11 cellular contexts compared by ENCODE assay signal in genomic region chr17:82271401-82271800, GRCh38. TPM values are rescaled to one million over a fixed set of nuclear protein-coding genes. Genes with fewer than 3 reads are reported as not detected.
DNase-seq lines count a peak whose midpoint lies in the region; ATAC-seq and TF ChIP-seq lines count a peak whose summit lies in the region.
"Had no signal": no experiment of that assay in that cellular context is flagged by ENCODE, and none has a peak within 500 bp of the region (broad histone marks: within the 10 kb centered on the region; RNA-seq: fewer than 3 reads in every experiment).

No MANE protein-coding gene starts in this region.

- no peaks in the 10 kb centered on the region for H3K9me2 ChIP-seq in GM23338 (ENCODE audit: insufficient read depth)

- H3K18ac ChIP-seq in mesendoderm (ENCODE audit: low read length) = no peak overlapping the region

- H3K4me3 ChIP-seq in GM23338 (peak overlapping the region; percentile 96; the same call in 1 of the 2 replicates), fibroblast of lung (replicated peaks in 1 of 4; ENCODE audit: control extremely low read depth in 1 of 4, insufficient read depth in 1 of 4, low read depth in 3 of 4, low read length in 4 of 4) (peak overlapping the region in 2 of 4 experiments; percentile 72), sigmoid colon (peak overlapping the region in 1 of 4 donors; percentile 13), mesendoderm (ENCODE audit: low read length) (no peak overlapping the region)

- H3F3A ChIP-seq in GM23338 (replicated peaks; ENCODE audit: low read depth) = no peaks in the 10 kb centered on the region

- H4K5ac ChIP-seq in mesendoderm (ENCODE audit: low read length) = no peak overlapping the region

- H4K20me1 ChIP-seq in GM23338 (replicated peaks; ENCODE audit: insufficient read depth) (peaks cover 59% of the 10 kb centered on the region), fibroblast of lung (ENCODE audit: control insufficient read depth, extremely low read depth, insufficient read depth, low read length) (peaks cover 10% of the 10 kb centered on the region)

- no peaks in the 10 kb centered on the region for H3K9me3 ChIP-seq in fibroblast of lung (ENCODE audit: control insufficient read depth, insufficient read depth, low read depth, low read length)
- H3K9me3 ChIP-seq in sigmoid colon = no peaks in the 10 kb centered on the region

- no peak overlapping the region for H2BK15ac ChIP-seq in mesendoderm (replicated peaks; ENCODE audit: low read depth)

- no peak overlapping the region for H2AFZ ChIP-seq in GM23338
- no peak overlapping the region for H2AFZ ChIP-seq in fibroblast of lung (ENCODE audit: low read length)

- no peak overlapping the region for H3K9ac ChIP-seq in fibroblast of lung (ENCODE audit: insufficient read depth, low read length)
- H3K9ac ChIP-seq in mesendoderm (ENCODE audit: low read length) = no peak overlapping the region

- no peak overlapping the region for H2BK5ac ChIP-seq in mesendoderm (ENCODE audit: low read length)

- H4K8ac ChIP-seq in mesendoderm (ENCODE audit: low read depth, low read length) = no peak overlapping the region

- H3K9me3 Mint-ChIP-seq in GM23338 = no peaks in the 10 kb centered on the region; the same call in 2 of the 3 replicates
- no peaks in the 10 kb centered on the region for H3K9me3 Mint-ChIP-seq in activated B cell treated with CpG ODN at 0.5 μM for 24 hours

- H3K27me3 ChIP-seq in GM23338 (ENCODE audit: insufficient read depth) = no peaks in the 10 kb centered on the region
- no peaks in the 10 kb centered on the region for H3K27me3 ChIP-seq in fibroblast of lung (ENCODE audit: control insufficient read depth, insufficient read depth, low read length)
- no peaks in the 10 kb centered on the region for H3K27me3 ChIP-seq in sigmoid colon
- no peaks in the 10 kb centered on the region for H3K27me3 ChIP-seq in mesendoderm (ENCODE audit: insufficient read depth, low read length, poor library complexity)

- DNase-seq in GM23338 (ENCODE audit: low spot score) (no peak), activated B cell treated with CpG ODN at 0.5 μM for 24 hours (no peak), fibroblast of lung (ENCODE audit: low read depth in 2 of 2) (no peak), sigmoid colon (no peak), mesendoderm (no peak), GM03348 (ENCODE audit: low spot score) (no peak)
- DNase-seq: dermis blood vessel endothelial cell, midbrain, NCI-H526 had no signal

- H3K4ac ChIP-seq in mesendoderm (ENCODE audit: low read depth, low read length) = no peak overlapping the region

- H3K4me1 ChIP-seq in GM23338 (ENCODE audit: insufficient read depth) (peaks cover 9% of the 10 kb centered on the region), fibroblast of lung (ENCODE audit: control insufficient read depth, extremely low read depth, insufficient read depth, low read length) (peaks cover 24% of the 10 kb centered on the region), sigmoid colon (peaks cover 0 to 79% (median 75%) of the 10 kb centered on the region in 4 donors), mesendoderm (ENCODE audit: control insufficient read depth, low read depth, low read length) (peaks cover 5% of the 10 kb centered on the region)

- H3K79me1 ChIP-seq in mesendoderm (ENCODE audit: low read length) = peaks cover 21% of the 10 kb centered on the region

- H3K36me3 Mint-ChIP-seq in GM23338 (ENCODE audit: low read depth) = peaks cover 51% of the 10 kb centered on the region
- H3K36me3 Mint-ChIP-seq in activated B cell treated with CpG ODN at 0.5 μM for 24 hours (ENCODE audit: low read depth) = peaks cover 60% of the 10 kb centered on the region

- H3K56ac ChIP-seq in mesendoderm (ENCODE audit: low read length) = no peak overlapping the region

- TF ChIP-seq POLR2A in sigmoid colon (IDR thresholded peaks at IDR 0.05) = no peak

- CTCF ChIA-PET in activated B cell treated with CpG ODN at 0.5 μM for 24 hours (lab: Charles Lee) = no interaction called here

- intact Hi-C loops in activated B cell treated with CpG ODN at 0.5 μM for 24 hours (cut with micrococcal nuclease) = loop anchor here (5.0 kb wide), 2 partner anchors 34 to 559 kb away; partner anchors contain the start of gene SLC25A10
- intact Hi-C loops in sigmoid colon (cut with DNase I) = no loop called here

- H3K27ac Mint-ChIP-seq in GM23338 (no peak overlapping the region), activated B cell treated with CpG ODN at 0.5 μM for 24 hours (no peak overlapping the region)

- peaks cover 63% of the 10 kb centered on the region for H3K79me2 ChIP-seq in GM23338 (replicated peaks; ENCODE audit: insufficient read depth)
- peaks cover 63% of the 10 kb centered on the region for H3K79me2 ChIP-seq in fibroblast of lung (ENCODE audit: control insufficient read depth, insufficient read depth, low read length)
- H3K79me2 ChIP-seq in mesendoderm (ENCODE audit: control insufficient read depth, insufficient read depth, low read length) = peaks cover 61% of the 10 kb centered on the region

- POLR2A ChIA-PET in activated B cell treated with CpG ODN at 0.5 μM for 24 hours (lab: Charles Lee) = interaction anchor here (0.6 kb wide), 2 partner anchors 55 to 72 kb away, joined by 4 to 8 read pairs; no protein-coding TSS in a partner anchor

- H3K36me3 ChIP-seq in GM23338 (ENCODE audit: insufficient read depth) (no peaks in the 10 kb centered on the region), fibroblast of lung (ENCODE audit: control insufficient read depth, insufficient read depth, low read length) (peaks cover 13% of the 10 kb centered on the region), sigmoid colon (peaks cover 0 to 20% (median 2%) of the 10 kb centered on the region in 4 donors), mesendoderm (ENCODE audit: control insufficient read depth, insufficient read depth, low read length) (peaks cover 14% of the 10 kb centered on the region)

- H3K27me3 Mint-ChIP-seq in GM23338 (ENCODE audit: insufficient read depth, low read depth, poor library complexity) (peaks cover 12% of the 10 kb centered on the region), activated B cell treated with CpG ODN at 0.5 μM for 24 hours (no peaks in the 10 kb centered on the region)

- H3K27ac ChIP-seq in GM23338 (ENCODE audit: low read depth) = no peak overlapping the region
- no peak overlapping the region for H3K27ac ChIP-seq in fibroblast of lung (ENCODE audit: insufficient read depth, low read length)
- peak overlapping the region; percentile 89 to 100 (median 98) for H3K27ac ChIP-seq in sigmoid colon
- no peak overlapping the region for H3K27ac ChIP-seq in mesendoderm (ENCODE audit: low read depth, low read length)

- WGBS in sigmoid colon, 2 donors = 85 to 87% methylated on average over 6 of the region's 6 CpGs
- no CpG with 5 or more reads among the region's 6 CpGs for WGBS in mesendoderm (ENCODE audit: extremely low coverage, insufficient coverage, low lambda C conversion rate)

- H3K23ac ChIP-seq in mesendoderm (ENCODE audit: low read length) = no peak overlapping the region

- peak overlapping the region; percentile 95 for H3K4me3 Mint-ChIP-seq in GM23338
- H3K4me3 Mint-ChIP-seq in activated B cell treated with CpG ODN at 0.5 μM for 24 hours = peak overlapping the region; percentile 94

- peaks cover 40% of the 10 kb centered on the region for H3K4me1 Mint-ChIP-seq in GM23338
- peaks cover 62% of the 10 kb centered on the region for H3K4me1 Mint-ChIP-seq in activated B cell treated with CpG ODN at 0.5 μM for 24 hours

- TF ChIP-seq CTCF in GM23338 (conservative IDR thresholded peaks at IDR 0.05; ENCODE audit: low read depth in 2 of 2) = no peak
- TF ChIP-seq CTCF in activated B cell treated with CpG ODN at 0.5 μM for 24 hours (IDR thresholded peaks at IDR 0.05) = no peak
- no peak for TF ChIP-seq CTCF in fibroblast of lung (conservative IDR thresholded peaks at IDR 0.05 in 1 of 2, IDR thresholded peaks at IDR 0.05 in 1 of 2; ENCODE audit: low read depth in 1 of 2, low read length in 2 of 2)
- no peak for TF ChIP-seq CTCF in sigmoid colon (IDR thresholded peaks at IDR 0.05)

- no peak for TF ChIP-seq EP300 in sigmoid colon (IDR thresholded peaks at IDR 0.05)

- no peak for ATAC-seq in GM23338
- no peak for ATAC-seq in activated B cell treated with CpG ODN at 0.5 μM for 24 hours (ENCODE audit: low read depth)
- no peak for ATAC-seq in GM21528 (IDR thresholded peaks at IDR 0.05; ENCODE audit: low FRiP score, unreplicated experiment)
- no peak for ATAC-seq in HG03439 (IDR thresholded peaks at IDR 0.05; ENCODE audit: unreplicated experiment)

- peak overlapping the region; percentile 97; the same call in 1 of the 2 replicates for H3K4me2 ChIP-seq in GM23338
- H3K4me2 ChIP-seq in fibroblast of lung (ENCODE audit: extremely low read depth, insufficient read depth, low read length) = peak overlapping the region; percentile 72
- no peak overlapping the region for H3K4me2 ChIP-seq in mesendoderm (ENCODE audit: low read length)

- no peak overlapping the region for H2AK5ac ChIP-seq in mesendoderm (ENCODE audit: low read length)

- no peak overlapping the region for H2BK120ac ChIP-seq in mesendoderm (ENCODE audit: low read depth, low read length)

RNA-seq across cellular contexts. Expression of gene CSNK1D, which starts 2.1 kb away (rescaled TPM):
- 48.4 and 66.4 TPM in 2 replicates for total RNA-seq in GM23338 (2014; rRNA removed; shearing (Covaris generic))
- polyA plus RNA-seq in GM23338 (2016; fragmentation: Nextera tagmentation; extraction: Ambion mirVana) (43.5 and 55.3 TPM in 2 replicates), fibroblast of lung (112 and 139 TPM in 2 replicates), sigmoid colon (100 to 1,000 TPM in 1 of 3 donors, 10 to 100 TPM in 2; 55.9 to 142 (median 86.2) TPM)
- total RNA-seq in activated B cell treated with CpG ODN at 0.5 μM for 24 hours (147 and 170 TPM in 2 replicates), fibroblast of lung (41.3 and 64.9 TPM in 2 replicates), sigmoid colon (10 to 100 TPM; 45.1 to 61.2 (median 48.9) TPM)
- polyA plus RNA-seq in fibroblast of lung (2012) = 97.6 and 104 TPM in 2 replicates
- polyA minus RNA-seq in fibroblast of lung (ENCODE audit: low replicate concordance) = 201 and 240 TPM in 2 replicates
- 76.4 TPM for polyA plus RNA-seq in mesendoderm (2013, experiment 1 of 2)
- 75.9 TPM for polyA plus RNA-seq in mesendoderm (2013, experiment 2 of 2)

RNA-seq across cellular contexts. Expression of gene SLC16A3, which starts 42.6 kb away (rescaled TPM):
- total RNA-seq in GM23338 (2014; rRNA removed; shearing (Covaris generic)) = 10.6 and 14.4 TPM in 2 replicates
- polyA plus RNA-seq in GM23338 (2016; fragmentation: Nextera tagmentation; extraction: Ambion mirVana) = 2.9 and 3.5 TPM in 2 replicates
- total RNA-seq in activated B cell treated with CpG ODN at 0.5 μM for 24 hours = 24.6 and 26.5 TPM in 2 replicates
- 99.4 and 107 TPM in 2 replicates for total RNA-seq in fibroblast of lung
- polyA plus RNA-seq in fibroblast of lung = 36.0 and 71.0 TPM in 2 replicates
- polyA plus RNA-seq in fibroblast of lung (2012) = 114 and 177 TPM in 2 replicates
- 65.0 and 109 TPM in 2 replicates for polyA minus RNA-seq in fibroblast of lung (ENCODE audit: low replicate concordance)
- total RNA-seq in sigmoid colon = 10 to 100 TPM in 3 of 4 donors, 1 to 10 TPM in 1; 9.6 to 19.7 (median 11.6) TPM
- polyA plus RNA-seq in sigmoid colon = 100 to 1,000 TPM in 1 of 3 donors, 10 to 100 TPM in 2; 10.8 to 140 (median 37.9) TPM
- polyA plus RNA-seq in mesendoderm (2013, experiment 1 of 2) = 1.9 TPM
- polyA plus RNA-seq in mesendoderm (2013, experiment 2 of 2) = 1.6 TPM

RNA-seq across cellular contexts. Expression of gene CD7, which starts 46.0 kb away (rescaled TPM):
- total RNA-seq in GM23338 (2014; rRNA removed; shearing (Covaris generic)) = 0.42 and 0.58 TPM in 2 replicates
- polyA plus RNA-seq in GM23338 (2016; fragmentation: Nextera tagmentation; extraction: Ambion mirVana) (0.44 TPM in 1 of 2 replicates, not detected in the other), fibroblast of lung (not detected in 2 replicates), sigmoid colon (10 to 100 TPM in 1 of 3 donors, 1 to 10 TPM in 1, under 1 TPM in 1; 0.60 to 38.3 (median 4.6) TPM)
- total RNA-seq in activated B cell treated with CpG ODN at 0.5 μM for 24 hours (0.32 and 0.42 TPM in 2 replicates), fibroblast of lung (under 0.01 and 0.17 TPM in 2 replicates), sigmoid colon (1 to 10 TPM in 2 of 4 donors, not detected in 2; 2.8 to 4.3 TPM)
- polyA plus RNA-seq in fibroblast of lung (2012) = 0.10 TPM in 1 of 2 replicates, not detected in the other
- 0.47 TPM in 1 of 2 replicates, not detected in the other for polyA minus RNA-seq in fibroblast of lung (ENCODE audit: low replicate concordance)
- polyA plus RNA-seq in mesendoderm (2013, experiment 1 of 2) = 0.34 TPM
- 0.39 TPM for polyA plus RNA-seq in mesendoderm (2013, experiment 2 of 2)
- total RNA-seq: dermis blood vessel endothelial cell had no signal

RNA-seq across cellular contexts. Expression of gene CCDC57, which starts 58.8 kb away (rescaled TPM):
- 6.7 and 16.3 TPM in 2 replicates for total RNA-seq in GM23338 (2014; rRNA removed; shearing (Covaris generic))
- polyA plus RNA-seq in GM23338 (2016; fragmentation: Nextera tagmentation; extraction: Ambion mirVana) = 6.4 and 7.0 TPM in 2 replicates
- total RNA-seq in activated B cell treated with CpG ODN at 0.5 μM for 24 hours = 56.6 TPM in 2 replicates
- total RNA-seq in fibroblast of lung = 8.2 and 10.1 TPM in 2 replicates
- 4.3 and 7.1 TPM in 2 replicates for polyA plus RNA-seq in fibroblast of lung
- 4.4 and 7.8 TPM in 2 replicates for polyA plus RNA-seq in fibroblast of lung (2012)
- 2.6 and 4.7 TPM in 2 replicates for polyA minus RNA-seq in fibroblast of lung (ENCODE audit: low replicate concordance)
- 10 to 100 TPM; 13.3 to 34.1 (median 20.8) TPM for total RNA-seq in sigmoid colon
- 10 to 100 TPM; 17.4 to 47.8 (median 25.4) TPM for polyA plus RNA-seq in sigmoid colon
- polyA plus RNA-seq in mesendoderm (2013, experiment 1 of 2) = 6.8 TPM
- 7.4 TPM for polyA plus RNA-seq in mesendoderm (2013, experiment 2 of 2)

Comparison
In these comparisons a context has a peak if more than half of its experiments do, and no peak if none do; other contexts are left out.
1. H3K27ac ChIP-seq: peak in sigmoid colon (4 of 4); none in GM23338 (single experiment), fibroblast of lung (single experiment) and mesendoderm (single experiment).